ENCODE assay signal across 8 cellular contexts in the genomic region with DNA sequence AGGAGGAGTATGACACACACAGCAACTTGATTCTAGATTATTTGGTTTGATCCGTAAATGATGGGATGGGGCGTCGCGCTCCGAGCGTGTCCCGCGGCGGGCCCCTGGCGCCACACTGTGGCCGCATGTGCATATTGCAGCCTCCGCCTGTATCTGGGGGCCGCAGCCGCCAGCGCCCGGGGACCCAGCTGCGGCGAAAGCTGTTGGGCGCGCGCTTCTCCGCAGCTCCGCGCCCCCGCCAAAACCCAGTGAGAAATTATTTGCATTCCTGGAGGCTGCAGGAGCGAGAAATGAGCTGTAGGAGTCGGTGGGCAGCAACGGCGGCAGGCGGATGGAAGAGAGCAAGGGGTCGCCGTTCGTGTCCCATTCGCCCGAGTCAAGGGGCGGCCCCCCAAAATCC. TPM values are rescaled to one million over a fixed set of nuclear protein-coding genes. Genes with fewer than 3 reads are reported as not detected.
DNase-seq lines count a peak whose midpoint lies in the region; ATAC-seq, FAIRE-seq and TF ChIP-seq lines count a peak whose summit lies in the region.
"Not testable (repeated sequence)": the region's sequence is repeated elsewhere in the genome, so short reads cannot be mapped to it uniquely, and the experiment has no call there.

No MANE protein-coding gene starts in this region.

- not testable (repeated sequence) for H3K36me3 Mint-ChIP-seq in activated CD4-positive, alpha-beta T cell treated with anti-CD3 and anti-CD28 coated beads, Interleukin-2, amount 10 ng/mL, durations not matched to agents 24 days and 14 days (ENCODE audit: low read depth); immature natural killer cell

- 0% methylated on average over 1 of the region's 36 CpGs for whole genome bisulfite sequencing in A549 (ENCODE audit: missing lambda C conversion rate)

- H3K4me3 ChIP-seq in A549, result peak overlapping the region; percentile 66
- peak overlapping the region; percentile 49 for H3K4me3 ChIP-seq in skeletal muscle cell (ENCODE audit: low read depth, low read length)

- not testable (repeated sequence) for H3K27me3 Mint-ChIP-seq in activated CD4-positive, alpha-beta T cell treated with anti-CD3 and anti-CD28 coated beads, Interleukin-2, amount 10 ng/mL, durations not matched to agents 24 days and 14 days; immature natural killer cell (ENCODE audit: low read depth in 3 of 3)

- CTCF ChIA-PET in A549 (lab: Yijun Ruan, JAX), result not testable (repeated sequence)

- H3K4me3 Mint-ChIP-seq in activated CD4-positive, alpha-beta T cell treated with anti-CD3 and anti-CD28 coated beads, Interleukin-2, amount 10 ng/mL, durations not matched to agents 24 days and 14 days, result peak overlapping the region; percentile 99
- H3K4me3 Mint-ChIP-seq in immature natural killer cell, result peak overlapping the region; percentile 97 to 99 (median 98)

- not testable (repeated sequence) for H3K4me1 ChIP-seq in A549

- peak overlapping the region; percentile 84 to 91 for H3K27ac ChIP-seq in A549

- H3K4me2 ChIP-seq in A549, result peak overlapping the region; percentile 80

- peak; percentile 7 to 35 for DNase-seq in A549 (ENCODE audit: low read depth in 1 of 2, low spot score in 1 of 2)
- peak; percentile 82 for DNase-seq in NCI-H2227 (lab: John Stamatoyannopoulos, UW; ENCODE audit: unreplicated experiment)
- DNase-seq in activated CD4-positive, alpha-beta T cell treated with anti-CD3 and anti-CD28 coated beads, Interleukin-2, amount 10 ng/mL, durations not matched to agents 24 days and 14 days, result peak; percentile 90
- peak; percentile 34 for DNase-seq in cerebellar cortex (ENCODE audit: low spot score)
- peak; percentile 71 to 75 (median 74) for DNase-seq in immature natural killer cell
- DNase-seq in skeletal muscle cell (ENCODE audit: low read depth), result peak; percentile 1

- not testable (repeated sequence) for FAIRE-seq in A549 (lab: Jason Lieb, UNC)

- peak overlapping the region; percentile 100 for H3K27ac Mint-ChIP-seq in activated CD4-positive, alpha-beta T cell treated with anti-CD3 and anti-CD28 coated beads, Interleukin-2, amount 10 ng/mL, durations not matched to agents 24 days and 14 days
- peak overlapping the region; percentile 87 to 97 (median 94) for H3K27ac Mint-ChIP-seq in immature natural killer cell

- POLR2A ChIA-PET in A549 (lab: Yijun Ruan, JAX), result not testable (repeated sequence)

- peak; percentile 28 for TF ChIP-seq CTCF in A549 (IDR thresholded peaks at IDR 0.05)

- intact Hi-C loops in activated CD4-positive, alpha-beta T cell treated with anti-CD3 and anti-CD28 coated beads, Interleukin-2, amount 10 ng/mL, durations not matched to agents 24 days and 14 days (cut with micrococcal nuclease), result not testable (repeated sequence)

- TF ChIP-seq POLR2A in A549 (IDR thresholded peaks at IDR 0.05; ENCODE audit: low read length), result not testable (repeated sequence)

- H3K9me3 ChIP-seq in A549, result not testable (repeated sequence)

- ATAC-seq in A549, result peak; percentile 84 to 92
- ATAC-seq in GM18861 (IDR thresholded peaks at IDR 0.05; ENCODE audit: unreplicated experiment), result peak; percentile 63
- peak; percentile 73 for ATAC-seq in HG03039 (IDR thresholded peaks at IDR 0.05; ENCODE audit: unreplicated experiment)

- TF ChIP-seq RAD21 in A549 (conservative IDR thresholded peaks at IDR 0.05 in 1 of 2, IDR thresholded peaks at IDR 0.05 in 1 of 2), result peak; percentile 24 to 38; a peak in 4 of 5 replicates

- not testable (repeated sequence) for TF ChIP-seq EP300 in A549 (IDR thresholded peaks at IDR 0.05)

- not testable (repeated sequence) for H3K9me3 Mint-ChIP-seq in activated CD4-positive, alpha-beta T cell treated with anti-CD3 and anti-CD28 coated beads, Interleukin-2, amount 10 ng/mL, durations not matched to agents 24 days and 14 days; immature natural killer cell

- not testable (repeated sequence) for H3K4me1 Mint-ChIP-seq in activated CD4-positive, alpha-beta T cell treated with anti-CD3 and anti-CD28 coated beads, Interleukin-2, amount 10 ng/mL, durations not matched to agents 24 days and 14 days; immature natural killer cell

TF ChIP-seq in A549, 52 proteins besides CTCF, POLR2A, EP300 and RAD21:
- TF ChIP-seq KDM5A (IDR thresholded peaks at IDR 0.05) (peak; percentile 75), PHF8 (IDR thresholded peaks at IDR 0.05; ENCODE audit: borderline replicate concordance, low read depth) (peak; percentile 30; the same call in 1 of the 2 replicates)

RNA-seq across cellular contexts. Expression of a gene that starts 10.0 kb away (rescaled TPM):
- polyA plus RNA-seq in A549 (2011; rRNA removed) (not detected in 2 replicates), A549 (2017; fragmentation: RNase III; extraction: RNeasy Plus Mini Kit Qiagen cat#74134 plus additional on column Dnase treatment) (not detected in 3 replicates), immature natural killer cell (not detected)
- not detected in 2 replicates for polyA plus RNA-seq in A549 (2012; cell fraction: cytosol; rRNA removed)
- polyA plus RNA-seq in A549 (2012; cell fraction: nucleus; rRNA removed), result not detected in 2 replicates
- polyA minus RNA-seq in A549 (2011; rRNA and poly(A)+ RNA removed), result not detected in 2 replicates
- total RNA-seq in activated CD4-positive, alpha-beta T cell treated with anti-CD3 and anti-CD28 coated beads, Interleukin-2, amount 10 ng/mL, durations not matched to agents 24 days and 14 days, result not detected in 2 replicates

Comparison
In these comparisons a context has a peak if more than half of its experiments do, and no peak if none do; other contexts are left out.
1. Peak in every context shown above with its lines: DNase-seq, ATAC-seq, H3K4me3 ChIP-seq and H3K27ac ChIP-seq.
2. DNase-seq: peak in every context shown above with its lines; median percentile 90 in activated CD4-positive, alpha-beta T cell treated with anti-CD3 and anti-CD28 coated beads, Interleukin-2, amount 10 ng/mL, durations not matched to agents 24 days and 14 days; 82 in NCI-H2227; 74 in immature natural killer cell; 34 in cerebellar cortex; 21 in A549; 1 in skeletal muscle cell.